Comparison of ENCODE assay signal across 32 cellular contexts in the genomic region with DNA sequence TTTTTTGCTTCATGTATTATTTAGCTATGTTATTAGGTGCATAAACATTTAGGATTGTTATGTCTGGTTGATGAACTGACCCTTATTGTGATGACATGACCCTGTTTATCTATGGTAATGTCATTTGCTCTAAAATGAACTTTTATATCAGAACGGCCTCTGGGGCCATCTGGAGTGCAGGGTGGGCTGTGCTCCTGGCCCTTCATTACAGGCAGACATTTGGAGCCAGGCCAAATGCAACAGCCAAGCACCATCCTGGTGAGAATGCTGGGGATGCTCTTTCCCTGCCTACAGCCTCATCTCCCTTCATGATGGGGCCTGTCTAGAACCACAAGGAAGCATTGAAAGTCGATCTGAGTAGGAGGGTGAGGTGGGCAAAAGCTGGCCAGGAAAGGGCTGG. TPM values are rescaled to one million over a fixed set of nuclear protein-coding genes. Genes with fewer than 3 reads are reported as not detected.
DNase-seq lines count a peak whose midpoint lies in the region; ATAC-seq, FAIRE-seq and TF ChIP-seq lines count a peak whose summit lies in the region.
"Had no signal": no experiment of that assay in that cellular context is flagged by ENCODE, and none has a peak within 500 bp of the region (broad histone marks: within the 10 kb centered on the region; RNA-seq: fewer than 3 reads in every experiment).

No MANE protein-coding gene starts in this region.

- H3K4me1 Mint-ChIP-seq in neural progenitor cell, result peaks cover 10% of the 10 kb centered on the region
- H3K4me1 Mint-ChIP-seq: activated CD4-positive, alpha-beta T cell treated with anti-CD3 and anti-CD28 coated beads for 36 hours; immature natural killer cell; naive thymus-derived CD4-positive, alpha-beta T cell had no signal

- H3K36me3 Mint-ChIP-seq in neural progenitor cell, result no peaks in the 10 kb centered on the region
- H3K36me3 Mint-ChIP-seq: immature natural killer cell; naive thymus-derived CD4-positive, alpha-beta T cell had no signal

- no peak for FAIRE-seq in GM12892 (lab: Jason Lieb, UNC)
- FAIRE-seq: colon, G401.6 had no signal

- peaks cover 4% of the 10 kb centered on the region for H3K27me3 Mint-ChIP-seq in neural progenitor cell (ENCODE audit: insufficient read depth, low read depth)

- DNase-seq in BE2C (peak; percentile 92), DMS 273 (lab: John Stamatoyannopoulos, UW; ENCODE audit: unreplicated experiment) (peak; percentile 70), RWPE2 (ENCODE audit: low spot score) (peak; percentile 19), neural progenitor cell (ENCODE audit: low spot score) (no peak), GM12892 (ENCODE audit: insufficient read length) (no peak)
- DNase-seq: activated CD4-positive, alpha-beta T cell treated with anti-CD3 and anti-CD28 coated beads for 36 hours; activated CD8-positive, alpha-beta memory T cell treated with anti-CD3 and anti-CD28 coated beads for 24 hours; activated naive CD4-positive, alpha-beta T cell; activated T-cell treated with anti-CD3 and anti-CD28 coated beads, Interleukin-2, amount 50 U/mL, for 1 hour; brain microvascular endothelial cell; foreskin melanocyte; immature natural killer cell; KG1; naive thymus-derived CD4-positive, alpha-beta T cell; NCI-H146; NK-92 treated with Interleukin-12 subunit alpha and Interleukin-12 subunit beta, amount 100 ng/mL, for 24 hours; PC-9; SHP77 treated with DMSO at 0.1 percent for 48 hours; stimulated activated CD4-positive, alpha-beta T cell treated with anti-CD3 and anti-CD28 coated beads, Interleukin-15, amount 100 ng/mL, for 24 hours had no signal

- H3K27me3 ChIP-seq in BE2C, result no peaks in the 10 kb centered on the region
- H3K27me3 ChIP-seq in RWPE2 (ENCODE audit: insufficient read depth, poor library complexity, severe bottlenecking), result no peaks in the 10 kb centered on the region
- H3K27me3 ChIP-seq in neural progenitor cell, result no peaks in the 10 kb centered on the region
- H3K27me3 ChIP-seq: adrenal gland, brain microvascular endothelial cell, ovary, right atrium auricular region had no signal

- no peaks in the 10 kb centered on the region for H3K9me3 ChIP-seq in BE2C
- no peaks in the 10 kb centered on the region for H3K9me3 ChIP-seq in RWPE2 (ENCODE audit: severe bottlenecking)
- H3K9me3 ChIP-seq in neural progenitor cell (ENCODE audit: low read depth), result no peaks in the 10 kb centered on the region
- H3K9me3 ChIP-seq: adrenal gland, esophagus muscularis mucosa, ovary had no signal

- H3F3A ChIP-seq in neural progenitor cell (ENCODE audit: low read depth), result no peaks in the 10 kb centered on the region

- no peak overlapping the region for H2AFZ ChIP-seq in neural progenitor cell (replicated peaks)
- H2AFZ ChIP-seq: PC-9 had no signal

- H3K9ac ChIP-seq in neural progenitor cell, result no peak overlapping the region

- H3K4me1 ChIP-seq in BE2C (peaks cover 13% of the 10 kb centered on the region), RWPE2 (ENCODE audit: insufficient read depth, poor library complexity, severe bottlenecking) (no peaks in the 10 kb centered on the region), neural progenitor cell (no peaks in the 10 kb centered on the region)
- H3K4me1 ChIP-seq: adrenal gland, esophagus muscularis mucosa, right atrium auricular region had no signal

- ATAC-seq in RWPE2 (ENCODE audit: low read depth), result no peak
- no peak for ATAC-seq in GM19463 (IDR thresholded peaks at IDR 0.05; ENCODE audit: unreplicated experiment)
- ATAC-seq in HG03045 (IDR thresholded peaks at IDR 0.05; ENCODE audit: unreplicated experiment), result no peak
- no peak for ATAC-seq in HG02981 (IDR thresholded peaks at IDR 0.05; ENCODE audit: unreplicated experiment)
- ATAC-seq: activated CD4-positive, alpha-beta T cell treated with anti-CD3 and anti-CD28 coated beads for 36 hours; naive thymus-derived CD4-positive, alpha-beta T cell had no signal

- H3K4me2 ChIP-seq in neural progenitor cell, result no peak overlapping the region
- H3K4me2 ChIP-seq: PC-9 had no signal

- no peak overlapping the region for H3K4me3 Mint-ChIP-seq in neural progenitor cell
- H3K4me3 Mint-ChIP-seq: activated CD4-positive, alpha-beta T cell treated with anti-CD3 and anti-CD28 coated beads for 36 hours; CD4-positive, alpha-beta T cell; immature natural killer cell; naive thymus-derived CD4-positive, alpha-beta T cell; stimulated activated naive CD8-positive, alpha-beta T cell treated with anti-CD3 and anti-CD28 coated beads, Interleukin-15, Interleukin-2, amounts not matched to agents 100 ng/mL and 50 ng/mL, for 24 hours; T-helper 1 cell treated with Interleukin-12 subunit alpha and Interleukin-12 subunit beta and Interleukin-4 antibody, amounts not matched to agents 30 μg/mL and 1 μg/mL, for 36 hours had no signal

- H4K20me1 ChIP-seq in neural progenitor cell (ENCODE audit: low read depth), result no peaks in the 10 kb centered on the region

- no peaks in the 10 kb centered on the region for H3K9me3 Mint-ChIP-seq in neural progenitor cell
- H3K9me3 Mint-ChIP-seq: CD4-positive, alpha-beta T cell; immature natural killer cell; stimulated activated naive CD8-positive, alpha-beta T cell treated with anti-CD3 and anti-CD28 coated beads, Interleukin-15, Interleukin-2, amounts not matched to agents 100 ng/mL and 50 ng/mL, for 24 hours; T-helper 1 cell treated with Interleukin-12 subunit alpha and Interleukin-12 subunit beta and Interleukin-4 antibody, amounts not matched to agents 30 μg/mL and 1 μg/mL, for 36 hours had no signal

- peak overlapping the region; percentile 46 for H3K27ac Mint-ChIP-seq in neural progenitor cell
- H3K27ac Mint-ChIP-seq: activated CD4-positive, alpha-beta T cell treated with anti-CD3 and anti-CD28 coated beads for 36 hours; CD4-positive, alpha-beta T cell; naive thymus-derived CD4-positive, alpha-beta T cell; stimulated activated naive CD8-positive, alpha-beta T cell treated with anti-CD3 and anti-CD28 coated beads, Interleukin-15, Interleukin-2, amounts not matched to agents 100 ng/mL and 50 ng/mL, for 24 hours; T-helper 1 cell treated with Interleukin-12 subunit alpha and Interleukin-12 subunit beta and Interleukin-4 antibody, amounts not matched to agents 30 μg/mL and 1 μg/mL, for 36 hours had no signal

- H3K4me3 ChIP-seq in BE2C (ENCODE audit: low read depth, low read length), result no peak overlapping the region
- no peak overlapping the region for H3K4me3 ChIP-seq in RWPE2 (ENCODE audit: severe bottlenecking)
- H3K4me3 ChIP-seq in neural progenitor cell, result no peak overlapping the region
- H3K4me3 ChIP-seq: adrenal gland, esophagus muscularis mucosa, ovary, PC-9, right atrium auricular region had no signal

- no peak for TF ChIP-seq CTCF in BE2C (IDR thresholded peaks at IDR 0.05; ENCODE audit: low read depth, low read length)
- TF ChIP-seq CTCF in RWPE2 (IDR thresholded peaks at IDR 0.05; ENCODE audit: poor library complexity, severe bottlenecking), result no peak
- TF ChIP-seq CTCF in neural progenitor cell (IDR thresholded peaks at IDR 0.05), result no peak

- H3K79me2 ChIP-seq in neural progenitor cell (ENCODE audit: low read depth), result no peaks in the 10 kb centered on the region

- H3K27ac ChIP-seq in RWPE2 (ENCODE audit: poor library complexity, severe bottlenecking), result no peak overlapping the region
- no peak overlapping the region for H3K27ac ChIP-seq in neural progenitor cell
- H3K27ac ChIP-seq: adrenal gland, brain microvascular endothelial cell, esophagus muscularis mucosa, ovary, PC-9, right atrium auricular region had no signal

- H3K36me3 ChIP-seq in BE2C, result no peaks in the 10 kb centered on the region
- H3K36me3 ChIP-seq in RWPE2 (ENCODE audit: low read depth), result no peaks in the 10 kb centered on the region
- no peaks in the 10 kb centered on the region for H3K36me3 ChIP-seq in neural progenitor cell
- H3K36me3 ChIP-seq: adrenal gland, brain microvascular endothelial cell, esophagus muscularis mucosa, ovary, right atrium auricular region had no signal

- no peak for TF ChIP-seq POLR2A in GM12892 (IDR thresholded peaks at IDR 0.05; ENCODE audit: low read depth, low read length)

RNA-seq across cellular contexts. Expression of a gene that starts 38.0 kb away (rescaled TPM):
- polyA plus RNA-seq in BE2C (2012; ENCODE audit: insufficient read depth, insufficient read length, low read depth), result 17.4 TPM
- 101 and 109 TPM in 2 replicates for total RNA-seq in neural progenitor cell (ENCODE audit: low replicate concordance)
- polyA plus RNA-seq in GM12892 (2012; ENCODE audit: missing spikeins), result 16.5 TPM

RNA-seq across cellular contexts. Expression of a gene that starts 38.2 kb away (rescaled TPM):
- polyA plus RNA-seq in BE2C (2012; ENCODE audit: insufficient read depth, insufficient read length, low read depth), result 0.43 TPM
- total RNA-seq in neural progenitor cell (ENCODE audit: low replicate concordance), result not detected in 2 replicates
- not detected for polyA plus RNA-seq in GM12892 (2012; ENCODE audit: missing spikeins)
- total RNA-seq: activated CD4-positive, alpha-beta T cell treated with anti-CD3 and anti-CD28 coated beads for 36 hours; adrenal gland; CD4-positive, alpha-beta T cell; esophagus muscularis mucosa; mesenteric fat pad; naive thymus-derived CD4-positive, alpha-beta T cell; ovary; right atrium auricular region had no signal
- polyA plus RNA-seq: immature natural killer cell; naive thymus-derived CD4-positive, alpha-beta T cell; ovary had no signal

RNA-seq across cellular contexts. Expression of a gene that starts 56.3 kb away (rescaled TPM):
- polyA plus RNA-seq in BE2C (2012; ENCODE audit: insufficient read depth, insufficient read length, low read depth), result not detected
- not detected in 2 replicates for total RNA-seq in neural progenitor cell (ENCODE audit: low replicate concordance)
- not detected for polyA plus RNA-seq in GM12892 (2012; ENCODE audit: missing spikeins)
- total RNA-seq: activated CD4-positive, alpha-beta T cell treated with anti-CD3 and anti-CD28 coated beads for 36 hours; CD4-positive, alpha-beta T cell; esophagus muscularis mucosa; naive thymus-derived CD4-positive, alpha-beta T cell; right atrium auricular region had no signal
- polyA plus RNA-seq: immature natural killer cell; naive thymus-derived CD4-positive, alpha-beta T cell; ovary had no signal

Comparison
In these comparisons a context has a peak if more than half of its experiments do, and no peak if none do; other contexts are left out.
1. DNase-seq: peak in BE2C (single experiment), DMS 273 (single experiment) and RWPE2 (single experiment); none in neural progenitor cell (single experiment) and GM12892 (single experiment).